23 cellular contexts compared by ENCODE assay signal in the genomic region with DNA sequence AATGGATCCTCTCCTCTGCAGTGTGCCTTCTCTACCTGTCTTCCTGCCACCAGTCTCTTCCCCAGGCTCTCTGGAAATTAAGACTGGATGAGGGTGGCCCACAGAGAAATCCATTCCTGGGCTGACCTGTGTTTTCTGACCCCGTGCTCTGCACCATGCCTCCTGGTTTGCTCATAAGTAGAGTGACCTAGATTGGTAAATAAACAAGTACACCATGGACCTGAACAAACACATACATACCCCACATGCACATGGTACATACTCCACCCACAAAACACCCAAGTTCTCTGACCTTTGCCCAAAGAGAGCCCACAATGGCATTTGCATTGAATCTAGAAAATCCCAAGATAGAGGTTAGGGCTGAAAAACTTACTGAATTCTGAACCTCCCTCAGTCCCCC.
"Had no signal": no experiment of that assay in that cellular context is flagged by ENCODE, and none has a peak within 500 bp of the region (broad histone marks: within the 10 kb centered on the region; RNA-seq: fewer than 3 reads in every experiment).

No MANE protein-coding gene starts in this region.

- H3K9me3 Mint-ChIP-seq: central memory CD8-positive, alpha-beta T cell; effector memory CD8-positive, alpha-beta T cell; endodermal cell had no signal

- H3K4me3 ChIP-seq: coronary artery, dorsolateral prefrontal cortex, esophagus squamous epithelium, gastrocnemius medialis, heart right ventricle, left ventricle myocardium inferior, lower lobe of right lung had no signal

- H3K36me3 ChIP-seq: gastrocnemius medialis had no signal

- H3K4me3 Mint-ChIP-seq: central memory CD8-positive, alpha-beta T cell; effector memory CD8-positive, alpha-beta T cell; endodermal cell had no signal

- H3K9me3 ChIP-seq: esophagus squamous epithelium, gastrocnemius medialis, heart right ventricle, left ventricle myocardium inferior, lower lobe of right lung had no signal

- H3K27me3 ChIP-seq: dorsolateral prefrontal cortex, esophagus squamous epithelium, gastrocnemius medialis, heart right ventricle had no signal

- H3K27ac Mint-ChIP-seq: effector memory CD8-positive, alpha-beta T cell; endodermal cell had no signal

- H3K27me3 Mint-ChIP-seq: central memory CD8-positive, alpha-beta T cell; effector memory CD8-positive, alpha-beta T cell had no signal

- DNase-seq: cerebellar nuclear complex; dermis blood vessel endothelial cell; dorsolateral prefrontal cortex; effector CD8-positive, alpha-beta T cell; effector memory CD8-positive, alpha-beta T cell; erythroblast; esophagus squamous epithelium; foreskin melanocyte; gastrocnemius medialis; glutamatergic neuron; head of caudate nucleus; heart right ventricle; hippocampal formation; left cardiac atrium; left ventricle myocardium inferior; lower lobe of right lung; mesenchymal stem cell; midbrain had no signal

- ATAC-seq: effector memory CD8-positive, alpha-beta T cell; esophagus mucosa; gastrocnemius medialis; heart right ventricle; left cardiac atrium; lower lobe of right lung had no signal

- H3K27ac ChIP-seq: coronary artery, dorsolateral prefrontal cortex, epithelial cell of prostate, esophagus squamous epithelium, gastrocnemius medialis, heart right ventricle, left ventricle myocardium inferior, lower lobe of right lung had no signal

- H3K4me1 Mint-ChIP-seq: endodermal cell had no signal
